8 cellular contexts compared by ENCODE assay signal in genomic region chr9:99059074-99059894, GRCh38. TPM values are rescaled to one million over a fixed set of nuclear protein-coding genes. Genes with fewer than 3 reads are reported as not detected.
DNase-seq lines count a peak whose midpoint lies in the region; ATAC-seq lines count a peak whose summit lies in the region.

No MANE protein-coding gene starts in this region.

- ATAC-seq in GM19468 (IDR thresholded peaks at IDR 0.05; ENCODE audit: extremely low read depth, unreplicated experiment), result peak; percentile 43

- H3K9me3 ChIP-seq in trophoblast cell (ENCODE audit: insufficient read depth, low read depth, low read length), result peaks cover 2% of the 10 kb centered on the region

- H3K4me3 ChIP-seq in trophoblast cell (ENCODE audit: low read depth, low read length), result no peak overlapping the region

- H3K79me1 ChIP-seq in trophoblast cell (ENCODE audit: low read length), result peaks cover 4% of the 10 kb centered on the region

- H3K4me3 Mint-ChIP-seq in IgD-negative memory B cell, result peak overlapping the region; percentile 71 to 94 (median 82)

- no peaks in the 10 kb centered on the region for H3K36me3 ChIP-seq in trophoblast cell (ENCODE audit: control insufficient read depth in 1 of 2, insufficient read depth in 2 of 2, low read length in 2 of 2)

- peaks cover 8 to 12% of the 10 kb centered on the region in 2 experiments for H3K4me1 ChIP-seq in trophoblast cell (ENCODE audit: control insufficient read depth in 1 of 2, insufficient read depth in 2 of 2, low read length in 2 of 2)

- no peak overlapping the region for H2BK5ac ChIP-seq in trophoblast cell (ENCODE audit: low read depth, low read length, poor library complexity)

- H3K79me2 ChIP-seq in trophoblast cell (ENCODE audit: control insufficient read depth, insufficient read depth, low read length, poor library complexity), result no peaks in the 10 kb centered on the region

- no peak overlapping the region for H2AFZ ChIP-seq in trophoblast cell (ENCODE audit: insufficient read depth, low read length, poor library complexity)

- DNase-seq in COLO829 (ENCODE audit: low spot score), result peak; percentile 35
- DNase-seq in trophoblast cell, result peak in 1 of 2 donors; percentile 33
- DNase-seq in amniotic stem cell (lab: John Stamatoyannopoulos, UW), result no peak
- DNase-seq in NCI-H748 treated with DMSO at 0.1 percent for 48 hours (lab: John Stamatoyannopoulos, UW), result no peak
- DNase-seq in activated gamma-delta T cell (lab: John Stamatoyannopoulos, UW), result no peak

- no peak overlapping the region for H3K14ac ChIP-seq in trophoblast cell (ENCODE audit: low read length)

- WGBS in adipose tissue, 3 donors, result 38 to 78% (median 39%) methylated on average over 7 of the region's 7 CpGs
- whole genome bisulfite sequencing in trophoblast cell (ENCODE audit: extremely low coverage, insufficient coverage, insufficient read length), result no CpG with 5 or more reads among the region's 7 CpGs

- peak overlapping the region; percentile 21 for H2BK12ac ChIP-seq in trophoblast cell (ENCODE audit: low read length)

- H3K4me2 ChIP-seq in trophoblast cell (ENCODE audit: low read length), result no peak overlapping the region

- H3K27ac Mint-ChIP-seq in IgD-negative memory B cell, result peak overlapping the region; percentile 79 to 95 (median 88)

- no peak overlapping the region for H2BK120ac ChIP-seq in trophoblast cell (ENCODE audit: insufficient read depth, low read length, poor library complexity)

- no peak overlapping the region for H2AK5ac ChIP-seq in trophoblast cell (ENCODE audit: low read length)

- H4K12ac ChIP-seq in trophoblast cell (ENCODE audit: low read depth, low read length), result no peak overlapping the region

- H3K27ac ChIP-seq in adipose tissue (ENCODE audit: low read depth, low read length) (peak overlapping the region; percentile 7), trophoblast cell (ENCODE audit: low read depth, low read length) (no peak overlapping the region)

- H4K8ac ChIP-seq in trophoblast cell (ENCODE audit: low read depth, low read length), result no peak overlapping the region

- H3K23ac ChIP-seq in trophoblast cell (ENCODE audit: low read length), result no peak overlapping the region

- peaks cover 40 to 50% (median 46%) of the 10 kb centered on the region in 3 donors for H3K4me1 Mint-ChIP-seq in IgD-negative memory B cell

- peaks cover 3% of the 10 kb centered on the region for H3K36me3 Mint-ChIP-seq in IgD-negative memory B cell

- no peak overlapping the region for H3K18ac ChIP-seq in trophoblast cell (ENCODE audit: low read length)

- H3K27me3 ChIP-seq in trophoblast cell (ENCODE audit: insufficient read depth, low read length), result no peaks in the 10 kb centered on the region

- H4K91ac ChIP-seq in trophoblast cell (ENCODE audit: low read depth, low read length), result no peak overlapping the region

- H3K9me3 Mint-ChIP-seq in IgD-negative memory B cell, result peaks cover 0 to 2% (median 0%) of the 10 kb centered on the region in 3 donors

- H3K4ac ChIP-seq in trophoblast cell (ENCODE audit: low read depth, low read length), result no peak overlapping the region

- H3K27me3 Mint-ChIP-seq in IgD-negative memory B cell, result no peaks in the 10 kb centered on the region

- no peak overlapping the region for H3K9ac ChIP-seq in trophoblast cell (ENCODE audit: low read length)

RNA-seq across cellular contexts. Expression of gene TGFBR1, which starts 45.6 kb away (rescaled TPM):
- 9.2 TPM for polyA plus RNA-seq in IgD-negative memory B cell
- polyA plus RNA-seq in adipose tissue, result 10 to 100 TPM in 1 of 3 donors, 1 to 10 TPM in 2; 3.7 to 12.1 (median 9.4) TPM
- polyA plus RNA-seq in trophoblast cell (2013), result 38.6 and 40.3 TPM in 2 replicates
